21 cellular contexts compared by ENCODE assay signal in the genomic region with DNA sequence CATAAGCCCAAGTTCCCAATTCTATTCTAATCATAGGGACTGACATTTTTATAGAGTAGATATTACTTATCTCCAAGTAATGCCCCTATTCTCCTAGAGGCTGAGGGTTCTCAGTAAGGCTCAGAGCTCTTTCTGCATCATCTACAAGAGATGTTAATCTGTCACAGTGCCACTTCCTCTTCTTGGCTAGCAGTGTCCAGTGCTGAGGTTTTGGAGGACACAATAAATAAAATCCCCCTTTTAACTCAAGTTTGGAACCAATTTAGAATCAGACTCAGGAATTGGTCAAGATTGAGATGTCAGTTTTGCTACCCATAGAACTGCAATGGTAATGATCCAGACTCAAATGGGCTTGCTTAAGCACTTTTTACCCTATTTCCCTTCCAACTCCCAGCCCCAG.
A peak's percentile ranks its signal among the peaks of the same experiment; 100 is the strongest.
DNase-seq lines count a peak whose midpoint lies in the region; ATAC-seq, FAIRE-seq and TF ChIP-seq lines count a peak whose summit lies in the region.
"Had no signal": no experiment of that assay in that cellular context is flagged by ENCODE, and none has a peak within 500 bp of the region (broad histone marks: within the 10 kb centered on the region; RNA-seq: fewer than 3 reads in every experiment).

No MANE protein-coding gene starts in this region.

- no peak overlapping the region for H2BK120ac ChIP-seq in H1 (replicated peaks; ENCODE audit: low read depth, low read length)

- DNase-seq in GF-D8 (lab: John Stamatoyannopoulos, UW) (peak; percentile 4), NB4 (ENCODE audit: low read depth) (peak; percentile 54), H1 (ENCODE audit: low read depth in 1 of 2, low spot score in 2 of 2) (no peak), heart right ventricle (no peak), HEK293T (ENCODE audit: extremely low spot score) (no peak), RWPE1 (ENCODE audit: low spot score) (no peak)
- no peak for DNase-seq in stimulated activated CD4-positive, alpha-beta T cell treated with anti-CD3 and anti-CD28 coated beads, Interleukin-12 subunit alpha, Interleukin-12 subunit beta, amount 100 ng/mL, for 4 hours
- DNase-seq: activated CD8-positive, alpha-beta T cell treated with anti-CD3 and anti-CD28 coated beads, Interleukin-2, amount 10 ng/mL, durations not matched to agents 7 days and 5 days; head of caudate nucleus; mammary epithelial cell; NCI-H1092; NCI-H526 treated with DMSO at 0.1 percent for 48 hours; Peyer's patch; stomach; WERI-Rb-1 had no signal

- H2BK20ac ChIP-seq in H1 (ENCODE audit: low read length), result no peak overlapping the region

- TF ChIP-seq CTCF in NB4 (IDR thresholded peaks at IDR 0.05; ENCODE audit: low read depth, low read length), result no peak
- TF ChIP-seq CTCF in H1 (IDR thresholded peaks at IDR 0.05; ENCODE audit: control extremely low read depth in 1 of 3, insufficient read depth in 1 of 3, low read depth in 1 of 3, low read length in 3 of 3), result no peak
- no peak for TF ChIP-seq CTCF in heart right ventricle (IDR thresholded peaks at IDR 0.05)
- TF ChIP-seq CTCF in RWPE1 (conservative IDR thresholded peaks at IDR 0.05; ENCODE audit: low read depth), result no peak

- no peak overlapping the region for H3K23ac ChIP-seq in H1 (ENCODE audit: insufficient read length)

- TF ChIP-seq RAD21 in H1 (IDR thresholded peaks at IDR 0.05 in 1 of 2, conservative IDR thresholded peaks at IDR 0.05 in 1 of 2; ENCODE audit: low read depth in 2 of 2, low read length in 2 of 2), result no peak

- H3K14ac ChIP-seq in H1 (ENCODE audit: insufficient read length), result no peak overlapping the region

- no peak overlapping the region for H4K8ac ChIP-seq in H1 (ENCODE audit: extremely low read depth, insufficient read depth, low read length)

- no peaks in the 10 kb centered on the region for H3K79me1 ChIP-seq in H1 (ENCODE audit: low read depth, low read length)

- H3K4me2 ChIP-seq in H1 (ENCODE audit: insufficient read depth in 1 of 2, low read depth in 2 of 2, low read length in 2 of 2), result no peak overlapping the region

- CTCF ChIA-PET in H1 (lab: Charles Lee; ENCODE audit: partially characterized antibody) (interaction anchor here (0.6 kb wide), 2 partner anchors 20 to 591 kb away, joined by 3 to 4 read pairs; no protein-coding TSS in a partner anchor), HEK293T (lab: Yijun Ruan, JAX) (no interaction called here), RWPE1 (lab: Yijun Ruan, JAX) (no interaction called here)

- ATAC-seq in GM21529 (IDR thresholded peaks at IDR 0.05; ENCODE audit: unreplicated experiment) (peak; percentile 41), heart right ventricle (no peak)
- ATAC-seq: activated CD8-positive, alpha-beta T cell treated with anti-CD3 and anti-CD28 coated beads, Interleukin-2, amount 10 ng/mL, durations not matched to agents 7 days and 5 days; SK-N-SH treated with all-trans-retinoic acid at 6 μM for 48 hours had no signal

- no peak overlapping the region for H3K56ac ChIP-seq in H1 (replicated peaks; ENCODE audit: insufficient read length, low read depth, low read length)

- H3K27ac ChIP-seq in H1 (ENCODE audit: low read depth, low read length) (no peak overlapping the region), heart right ventricle (peak overlapping the region in 1 of 10 donors; percentile 37), RWPE1 (no peak overlapping the region)
- H3K27ac ChIP-seq: esophagus muscularis mucosa, stomach, WERI-Rb-1 had no signal

- no peak for TF ChIP-seq POLR2A in NB4 (IDR thresholded peaks at IDR 0.05; ENCODE audit: extremely low read depth, insufficient read length)
- TF ChIP-seq POLR2A in H1 (IDR thresholded peaks at IDR 0.05; ENCODE audit: control extremely low read depth in 1 of 2, low read depth in 2 of 2, low read length in 2 of 2), result no peak

- no peak overlapping the region for H3K9ac ChIP-seq in H1 (replicated peaks in 1 of 4; ENCODE audit: extremely low read depth in 1 of 4, low read depth in 3 of 4, low read length in 3 of 4)

- peaks cover 0 to 6% (median 0%) of the 10 kb centered on the region in 4 experiments; a peak in 1 of 7 replicates for H3K4me1 ChIP-seq in H1 (replicated peaks in 1 of 4; ENCODE audit: control insufficient read depth in 3 of 4, insufficient read depth in 4 of 4, low read length in 3 of 4)
- H3K4me1 ChIP-seq in heart right ventricle, result peaks cover 0 to 24% (median 0%) of the 10 kb centered on the region in 9 donors
- H3K4me1 ChIP-seq: esophagus muscularis mucosa, Peyer's patch, stomach had no signal

- no peak overlapping the region for H2BK15ac ChIP-seq in H1 (ENCODE audit: low read length)

- POLR2A ChIA-PET in H1 (lab: Charles Lee; ENCODE audit: partially characterized antibody) (interaction anchor here (1.5 kb wide), 1 partner anchor 9 kb away, joined by 3 read pairs; no protein-coding TSS in a partner anchor), HEK293T (lab: Yijun Ruan, JAX) (no interaction called here), RWPE1 (lab: Yijun Ruan, JAX; ENCODE audit: low non-redundant PET) (no interaction called here)

- no peaks in the 10 kb centered on the region; the same call in 1 of the 2 replicates for H3K23me2 ChIP-seq in H1 (ENCODE audit: low read depth, low read length)

- no peak for TF ChIP-seq EP300 in H1 (IDR thresholded peaks at IDR 0.05; ENCODE audit: borderline replicate concordance in 1 of 2, low read depth in 2 of 2, low read length in 2 of 2)

- H2AFZ ChIP-seq in H1 (ENCODE audit: low read length), result 0 out of 2 replicates have a peak overlapping the region, but pooled peaks have one; percentile 59

- H3K9me3 ChIP-seq in H1 (ENCODE audit: insufficient read depth in 2 of 2, low read depth in 1 of 2, low read length in 1 of 2), result no peaks in the 10 kb centered on the region
- H3K9me3 ChIP-seq in heart right ventricle, result no peaks in the 10 kb centered on the region
- H3K9me3 ChIP-seq: esophagus muscularis mucosa, Peyer's patch, stomach had no signal

- H2BK12ac ChIP-seq in H1 (ENCODE audit: low read depth, low read length), result no peak overlapping the region

- no peaks in the 10 kb centered on the region for H4K20me1 ChIP-seq in H1 (replicated peaks in 1 of 2; ENCODE audit: control insufficient read depth in 1 of 2, insufficient read depth in 2 of 2, low read length in 2 of 2)

- FAIRE-seq in H1 (lab: Jason Lieb, UNC), result peak; percentile 50
- FAIRE-seq: bronchial epithelial cell, islet of Langerhans, urothelium cell line had no signal

- H3K36me3 ChIP-seq in H1 (ENCODE audit: control insufficient read depth in 2 of 4, insufficient read depth in 4 of 4, low read length in 3 of 4), result no peaks in the 10 kb centered on the region
- H3K36me3 ChIP-seq in heart right ventricle, result no peaks in the 10 kb centered on the region
- H3K36me3 ChIP-seq: esophagus muscularis mucosa, Peyer's patch, stomach, WERI-Rb-1 had no signal

- no peak overlapping the region for H3K4ac ChIP-seq in H1 (replicated peaks; ENCODE audit: insufficient read length, low read depth, low read length)

- no peak overlapping the region for H2AK5ac ChIP-seq in H1 (ENCODE audit: low read depth, low read length)

- H3K18ac ChIP-seq in H1 (ENCODE audit: extremely low read depth, low read length), result no peak overlapping the region

- no peaks in the 10 kb centered on the region for H3K27me3 ChIP-seq in H1 (replicated peaks in 1 of 4; ENCODE audit: control insufficient read depth in 3 of 4, extremely low read depth in 1 of 4, insufficient read depth in 3 of 4, low read length in 3 of 4)
- no peaks in the 10 kb centered on the region for H3K27me3 ChIP-seq in heart right ventricle
- H3K27me3 ChIP-seq: esophagus muscularis mucosa, Peyer's patch, stomach had no signal

- H2BK5ac ChIP-seq in H1 (ENCODE audit: low read depth, low read length), result no peak overlapping the region

- intact Hi-C loops in heart right ventricle (cut with DNase I), result no loop called here

- H3K79me2 ChIP-seq in H1 (ENCODE audit: control insufficient read depth in 1 of 2, insufficient read depth in 2 of 2, low read length in 2 of 2), result no peaks in the 10 kb centered on the region

- H4K91ac ChIP-seq in H1 (replicated peaks; ENCODE audit: insufficient read length, low read length), result no peak overlapping the region

- H4K5ac ChIP-seq in H1 (ENCODE audit: insufficient read length, low read depth, low read length), result no peak overlapping the region

- no peak overlapping the region for H3K4me3 ChIP-seq in NB4 (ENCODE audit: low read depth, low read length)
- H3K4me3 ChIP-seq in H1 (ENCODE audit: extremely low read depth in 1 of 4, insufficient read depth in 2 of 4, low read depth in 3 of 4, low read length in 4 of 4), result no peak overlapping the region
- no peak overlapping the region for H3K4me3 ChIP-seq in heart right ventricle
- H3K4me3 ChIP-seq: esophagus muscularis mucosa, Peyer's patch, stomach had no signal

TF ChIP-seq in H1, 55 proteins besides CTCF, POLR2A, EP300 and RAD21 (continues in another document):
- TF ChIP-seq EZH2 (IDR thresholded peaks at IDR 0.05; ENCODE audit: low read depth, low read length, severe bottlenecking), result no peak
- TF ChIP-seq, protein P1, sequence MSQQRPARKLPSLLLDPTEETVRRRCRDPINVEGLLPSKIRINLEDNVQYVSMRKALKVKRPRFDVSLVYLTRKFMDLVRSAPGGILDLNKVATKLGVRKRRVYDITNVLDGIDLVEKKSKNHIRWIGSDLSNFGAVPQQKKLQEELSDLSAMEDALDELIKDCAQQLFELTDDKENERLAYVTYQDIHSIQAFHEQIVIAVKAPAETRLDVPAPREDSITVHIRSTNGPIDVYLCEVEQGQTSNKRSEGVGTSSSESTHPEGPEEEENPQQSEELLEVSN (IDR thresholded peaks at IDR 0.05), result no peak
- no peak for TF ChIP-seq FOSL1 (IDR thresholded peaks at IDR 0.05; ENCODE audit: insufficient read depth, low read depth, low read length)
- TF ChIP-seq RBBP5 (IDR thresholded peaks at IDR 0.05; ENCODE audit: borderline replicate concordance, low read depth, low read length), result no peak
- no peak for TF ChIP-seq EGR1 (IDR thresholded peaks at IDR 0.05; ENCODE audit: borderline replicate concordance, low read depth, low read length)
- no peak for TF ChIP-seq YY1 (IDR thresholded peaks at IDR 0.05; ENCODE audit: low read depth, low read length)

TF ChIP-seq in HEK293T, 16 proteins besides CTCF, POLR2A, EP300 and RAD21 (continues in another document):
- no peak for TF ChIP-seq ARNT (IDR thresholded peaks at IDR 0.05)
- no peak for TF ChIP-seq FOXA1 (IDR thresholded peaks at IDR 0.05)
- TF ChIP-seq SUZ12 (IDR thresholded peaks at IDR 0.05), result no peak
- no peak for TF ChIP-seq ZNF384 (IDR thresholded peaks at IDR 0.05)
- TF ChIP-seq FOXK2 (IDR thresholded peaks at IDR 0.05), result no peak
- TF ChIP-seq SP1 (IDR thresholded peaks at IDR 0.05), result no peak
- no peak for TF ChIP-seq ELF4 (IDR thresholded peaks at IDR 0.05)
- TF ChIP-seq BHLHE40 (IDR thresholded peaks at IDR 0.05; ENCODE audit: borderline replicate concordance), result no peak
- no peak for TF ChIP-seq TARDBP (IDR thresholded peaks at IDR 0.05)

Comparison
In these comparisons a context has a peak if more than half of its experiments do, and no peak if none do; other contexts are left out.
1. DNase-seq: peak in GF-D8 (single experiment) and NB4 (single experiment); none in H1 (0 of 2), heart right ventricle (0 of 2), stimulated activated CD4-positive, alpha-beta T cell treated with anti-CD3 and anti-CD28 coated beads, Interleukin-12 subunit alpha, Interleukin-12 subunit beta, amount 100 ng/mL, for 4 hours (single experiment), HEK293T (single experiment) and RWPE1 (single experiment).